In genomic region chr4:74365761-74366160, GRCh38 we compare ENCODE assay signal across 10 cellular contexts. TPM values are rescaled to one million over a fixed set of nuclear protein-coding genes. Genes with fewer than 3 reads are reported as not detected.
DNase-seq lines count a peak whose midpoint lies in the region; ATAC-seq, FAIRE-seq and TF ChIP-seq lines count a peak whose summit lies in the region.
"Had no signal": no experiment of that assay in that cellular context is flagged by ENCODE, and none has a peak within 500 bp of the region (broad histone marks: within the 10 kb centered on the region; RNA-seq: fewer than 3 reads in every experiment).

No MANE protein-coding gene starts in this region.

- peaks cover 43% of the 10 kb centered on the region for H3K79me2 ChIP-seq in keratinocyte (ENCODE audit: control insufficient read depth, insufficient read depth, low read length)

- H3K4me1 Mint-ChIP-seq in activated naive CD8-positive, alpha-beta T cell treated with anti-CD3 and anti-CD28 coated beads, Interleukin-2, amount 10 ng/mL, durations not matched to agents 7 days and 5 days: peaks cover 6% of the 10 kb centered on the region
- H3K4me1 Mint-ChIP-seq in activated naive CD8-positive, alpha-beta T cell treated with anti-CD3 and anti-CD28 coated beads, Interleukin-2, amount 50 U/mL, for 24 hours: peaks cover 11% of the 10 kb centered on the region
- H3K4me1 Mint-ChIP-seq in MCF 10A (ENCODE audit: insufficient read depth, unreplicated experiment) (peaks cover 26% of the 10 kb centered on the region), type B pancreatic cell (ENCODE audit: unreplicated experiment) (no peaks in the 10 kb centered on the region)
- H3K4me1 Mint-ChIP-seq in CD4-positive, alpha-beta T cell (ENCODE audit: low read depth): peaks cover 18% of the 10 kb centered on the region

- BruUV-seq in MCF 10A (replicated peaks; lab: Mats Ljungman, UMichigan): TSS peak; percentile 62

- DNase-seq in activated naive CD8-positive, alpha-beta T cell treated with anti-CD3 and anti-CD28 coated beads, Interleukin-2, amount 10 ng/mL, durations not matched to agents 7 days and 5 days: no peak
- no peak for DNase-seq in activated naive CD8-positive, alpha-beta T cell treated with anti-CD3 and anti-CD28 coated beads, Interleukin-2, amount 50 U/mL, for 24 hours
- peak; percentile 45 for DNase-seq in MCF 10A (ENCODE audit: unreplicated experiment)
- DNase-seq in keratinocyte (ENCODE audit: low read depth, low spot score): no peak
- DNase-seq in type B pancreatic cell (ENCODE audit: extremely low spot score, unreplicated experiment): no peak
- no peak for DNase-seq in CD4-positive, alpha-beta T cell

- peak overlapping the region; percentile 71 for H3K4me3 Mint-ChIP-seq in activated naive CD8-positive, alpha-beta T cell treated with anti-CD3 and anti-CD28 coated beads, Interleukin-2, amount 10 ng/mL, durations not matched to agents 7 days and 5 days
- H3K4me3 Mint-ChIP-seq in activated naive CD8-positive, alpha-beta T cell treated with anti-CD3 and anti-CD28 coated beads, Interleukin-2, amount 50 U/mL, for 24 hours: no peak overlapping the region
- peak overlapping the region; percentile 77 for H3K4me3 Mint-ChIP-seq in MCF 10A (ENCODE audit: unreplicated experiment)
- peak overlapping the region; percentile 89 for H3K4me3 Mint-ChIP-seq in type B pancreatic cell
- H3K4me3 Mint-ChIP-seq in CD4-positive, alpha-beta T cell: no peak overlapping the region

- no peaks in the 10 kb centered on the region for H3K9me3 Mint-ChIP-seq in activated naive CD8-positive, alpha-beta T cell treated with anti-CD3 and anti-CD28 coated beads, Interleukin-2, amount 10 ng/mL, durations not matched to agents 7 days and 5 days
- no peaks in the 10 kb centered on the region for H3K9me3 Mint-ChIP-seq in activated naive CD8-positive, alpha-beta T cell treated with anti-CD3 and anti-CD28 coated beads, Interleukin-2, amount 50 U/mL, for 24 hours
- H3K9me3 Mint-ChIP-seq in MCF 10A (ENCODE audit: unreplicated experiment) (no peaks in the 10 kb centered on the region), type B pancreatic cell (no peaks in the 10 kb centered on the region)
- H3K9me3 Mint-ChIP-seq in CD4-positive, alpha-beta T cell: no peaks in the 10 kb centered on the region

- POLR2A ChIA-PET in activated naive CD8-positive, alpha-beta T cell treated with anti-CD3 and anti-CD28 coated beads, Interleukin-2, amount 10 ng/mL, durations not matched to agents 7 days and 5 days (lab: Charles Lee): no interaction called here
- POLR2A ChIA-PET in MCF 10A (lab: Yijun Ruan, JAX): interaction anchor here (0.6 to 2.9 kb wide), 13 partner anchors 11 to 166 kb away, joined by 3 to 22 read pairs (median 4); partner anchors contain the start of genes AREG and EPGN
- POLR2A ChIA-PET in CD4-positive, alpha-beta T cell (lab: Charles Lee): no interaction called here

- H2AFZ ChIP-seq in keratinocyte (ENCODE audit: control insufficient read depth, low read length): peak overlapping the region; percentile 8

- peak overlapping the region; percentile 74 to 93 (median 81) for H3K4me3 ChIP-seq in keratinocyte (ENCODE audit: control insufficient read depth in 2 of 3, extremely low read depth in 1 of 3, insufficient read depth in 2 of 3, low read depth in 1 of 3, low read length in 3 of 3)
- H3K4me3 ChIP-seq: BLaER1 had no signal

- H4K20me1 ChIP-seq in keratinocyte (ENCODE audit: control insufficient read depth, extremely low read depth, insufficient read depth, low read length): no peaks in the 10 kb centered on the region
- H4K20me1 ChIP-seq: BLaER1 had no signal

- CTCF ChIA-PET in MCF 10A (lab: Yijun Ruan, JAX): interaction anchor here (0.7 to 1.1 kb wide), 5 partner anchors 47 to 166 kb away, joined by 3 to 4 read pairs (median 3); partner anchors contain the start of gene EPGN
- CTCF ChIA-PET in CD4-positive, alpha-beta T cell (lab: Charles Lee): no interaction called here

- peaks cover 36% of the 10 kb centered on the region for H3K4me1 ChIP-seq in keratinocyte (ENCODE audit: control insufficient read depth, extremely low read depth, insufficient read depth, low read length)
- H3K4me1 ChIP-seq: BLaER1 had no signal

- intact Hi-C loops in MCF 10A (cut with micrococcal nuclease): loop anchor here (1.0 kb wide), 1 partner anchor 9 kb away; no protein-coding TSS in a partner anchor
- intact Hi-C loops in CD4-positive, alpha-beta T cell (cut with DNase I, micrococcal nuclease): no loop called here

- ATAC-seq in activated naive CD8-positive, alpha-beta T cell treated with anti-CD3 and anti-CD28 coated beads, Interleukin-2, amount 10 ng/mL, durations not matched to agents 7 days and 5 days (ENCODE audit: low read depth): no peak
- no peak for ATAC-seq in activated naive CD8-positive, alpha-beta T cell treated with anti-CD3 and anti-CD28 coated beads, Interleukin-2, amount 50 U/mL, for 24 hours
- ATAC-seq in CD4-positive, alpha-beta T cell (ENCODE audit: poor library complexity): no peak
- ATAC-seq in GM19035 (IDR thresholded peaks at IDR 0.05; ENCODE audit: unreplicated experiment): no peak
- no peak for ATAC-seq in HG03045 (IDR thresholded peaks at IDR 0.05; ENCODE audit: unreplicated experiment)

- H3K9ac ChIP-seq in keratinocyte (ENCODE audit: control insufficient read depth, extremely low read depth, insufficient read depth, low read length): peak overlapping the region; percentile 85
- H3K9ac ChIP-seq: BLaER1 had no signal

- H3K27ac ChIP-seq in keratinocyte (ENCODE audit: control insufficient read depth, insufficient read depth, low read length): peak overlapping the region; percentile 87
- H3K27ac ChIP-seq in CD4-positive, alpha-beta T cell (ENCODE audit: low read depth, low read length): no peak overlapping the region
- H3K27ac ChIP-seq: BLaER1 had no signal

- FAIRE-seq in keratinocyte (lab: Jason Lieb, UNC): peak; percentile 46

- dilution Hi-C loops in keratinocyte (cut with MboI; ENCODE audit: extremely low pct_ligation_motif_present, low sequenced_read_pairs): no loop called here

- H3K9me1 ChIP-seq in keratinocyte (ENCODE audit: control insufficient read depth, extremely low read depth, insufficient read depth, low read length): peaks cover 2% of the 10 kb centered on the region

- peak overlapping the region; percentile 77 for H3K4me2 ChIP-seq in keratinocyte (ENCODE audit: control insufficient read depth, extremely low read depth, insufficient read depth, low read depth, low read length)
- H3K4me2 ChIP-seq: BLaER1 had no signal

- H3K27me3 ChIP-seq in keratinocyte (ENCODE audit: control insufficient read depth, extremely low read depth, insufficient read depth, low read length): no peaks in the 10 kb centered on the region
- peaks cover 48% of the 10 kb centered on the region for H3K27me3 ChIP-seq in CD4-positive, alpha-beta T cell (ENCODE audit: control insufficient read depth, insufficient read depth, low read length)
- H3K27me3 ChIP-seq: BLaER1 had no signal

- H3K27ac Mint-ChIP-seq in activated naive CD8-positive, alpha-beta T cell treated with anti-CD3 and anti-CD28 coated beads, Interleukin-2, amount 10 ng/mL, durations not matched to agents 7 days and 5 days: no peak overlapping the region
- no peak overlapping the region for H3K27ac Mint-ChIP-seq in activated naive CD8-positive, alpha-beta T cell treated with anti-CD3 and anti-CD28 coated beads, Interleukin-2, amount 50 U/mL, for 24 hours
- H3K27ac Mint-ChIP-seq in MCF 10A (ENCODE audit: low read depth, unreplicated experiment) (peak overlapping the region; percentile 59), type B pancreatic cell (no peak overlapping the region)
- no peak overlapping the region for H3K27ac Mint-ChIP-seq in CD4-positive, alpha-beta T cell

- TF ChIP-seq CTCF in MCF 10A (IDR thresholded peaks at IDR 0.05; ENCODE audit: unreplicated experiment) (no peak), keratinocyte (optimal IDR thresholded peaks at IDR 0.05 in 1 of 3, IDR thresholded peaks at IDR 0.05 in 1 of 3, conservative IDR thresholded peaks at IDR 0.05 in 1 of 3; ENCODE audit: extremely low read depth in 1 of 3, insufficient read depth in 2 of 3, low read length in 3 of 3) (no peak), type B pancreatic cell (conservative IDR thresholded peaks at IDR 0.05) (no peak)
- TF ChIP-seq CTCF in CD4-positive, alpha-beta T cell (IDR thresholded peaks at IDR 0.05): no peak

- H3K36me3 ChIP-seq in keratinocyte (ENCODE audit: control insufficient read depth in 2 of 2, extremely low read depth in 1 of 2, insufficient read depth in 2 of 2, low read length in 2 of 2): peaks cover 2 to 11% of the 10 kb centered on the region in 2 experiments
- H3K36me3 ChIP-seq: BLaER1 had no signal

- H3K27me3 Mint-ChIP-seq in activated naive CD8-positive, alpha-beta T cell treated with anti-CD3 and anti-CD28 coated beads, Interleukin-2, amount 10 ng/mL, durations not matched to agents 7 days and 5 days: peaks cover 42% of the 10 kb centered on the region
- peaks cover 36% of the 10 kb centered on the region for H3K27me3 Mint-ChIP-seq in activated naive CD8-positive, alpha-beta T cell treated with anti-CD3 and anti-CD28 coated beads, Interleukin-2, amount 50 U/mL, for 24 hours
- H3K27me3 Mint-ChIP-seq in MCF 10A (ENCODE audit: insufficient read depth, unreplicated experiment) (no peaks in the 10 kb centered on the region), type B pancreatic cell (peaks cover 53% of the 10 kb centered on the region)
- peaks cover 56% of the 10 kb centered on the region for H3K27me3 Mint-ChIP-seq in CD4-positive, alpha-beta T cell

- no peaks in the 10 kb centered on the region for H3K9me3 ChIP-seq in keratinocyte (ENCODE audit: control insufficient read depth, low read depth, low read length)
- no peaks in the 10 kb centered on the region for H3K9me3 ChIP-seq in CD4-positive, alpha-beta T cell (ENCODE audit: control insufficient read depth, low read length)
- H3K9me3 ChIP-seq: BLaER1 had no signal

- no peaks in the 10 kb centered on the region for H3K36me3 Mint-ChIP-seq in activated naive CD8-positive, alpha-beta T cell treated with anti-CD3 and anti-CD28 coated beads, Interleukin-2, amount 10 ng/mL, durations not matched to agents 7 days and 5 days
- H3K36me3 Mint-ChIP-seq in activated naive CD8-positive, alpha-beta T cell treated with anti-CD3 and anti-CD28 coated beads, Interleukin-2, amount 50 U/mL, for 24 hours (ENCODE audit: low read depth): no peaks in the 10 kb centered on the region
- H3K36me3 Mint-ChIP-seq in MCF 10A (ENCODE audit: insufficient read depth, unreplicated experiment) (no peaks in the 10 kb centered on the region), type B pancreatic cell (no peaks in the 10 kb centered on the region)
- no peaks in the 10 kb centered on the region for H3K36me3 Mint-ChIP-seq in CD4-positive, alpha-beta T cell (ENCODE audit: low read depth)

RNA-seq across cellular contexts. Expression of gene EREG, which starts 0.8 kb away (rescaled TPM):
- not detected for total RNA-seq in activated naive CD8-positive, alpha-beta T cell treated with anti-CD3 and anti-CD28 coated beads, Interleukin-2, amount 10 ng/mL, durations not matched to agents 7 days and 5 days
- total RNA-seq in MCF 10A (2022) (28.3 and 34.0 TPM in 2 replicates), type B pancreatic cell (ENCODE audit: low replicate concordance) (3.1 and 4.4 TPM in 2 replicates)
- polyA plus RNA-seq in keratinocyte: 19.9 to 38.7 TPM (median 29.2 TPM) in 3 replicates
- 12.5 TPM for polyA plus RNA-seq in keratinocyte (2011; ENCODE audit: low read depth)
- 13.9 and 23.6 TPM in 2 replicates for polyA plus RNA-seq in keratinocyte (2011; cell fraction: cytosol; rRNA removed)
- polyA plus RNA-seq in keratinocyte (2011; cell fraction: nucleus; rRNA removed): 57.1 and 57.5 TPM in 2 replicates
- polyA plus RNA-seq in keratinocyte (2012; ENCODE audit: low replicate concordance): 19.2 and 21.3 TPM in 2 replicates
- 13.3 to 33.3 TPM (median 18.3 TPM) in 3 replicates for polyA minus RNA-seq in keratinocyte
- polyA minus RNA-seq in keratinocyte (2011; cell fraction: cytosol; rRNA and poly(A)+ RNA removed): 31.1 TPM
- polyA minus RNA-seq in keratinocyte (2011; cell fraction: nucleus; rRNA and poly(A)+ RNA removed): 45.7 and 84.9 TPM in 2 replicates
- total RNA-seq in CD4-positive, alpha-beta T cell: under 1 TPM; 0.58 to 0.59 TPM
- total RNA-seq: SK-MEL-5 had no signal

RNA-seq across cellular contexts. Expression of gene EPGN, which starts 57.5 kb away (rescaled TPM):
- total RNA-seq in activated naive CD8-positive, alpha-beta T cell treated with anti-CD3 and anti-CD28 coated beads, Interleukin-2, amount 10 ng/mL, durations not matched to agents 7 days and 5 days: not detected
- total RNA-seq in MCF 10A (2022) (96.9 and 129 TPM in 2 replicates), type B pancreatic cell (ENCODE audit: low replicate concordance) (2.4 and 16.6 TPM in 2 replicates)
- polyA plus RNA-seq in keratinocyte: 212 to 506 TPM (median 330 TPM) in 3 replicates
- 78.9 TPM for polyA plus RNA-seq in keratinocyte (2011; ENCODE audit: low read depth)
- polyA plus RNA-seq in keratinocyte (2011; cell fraction: cytosol; rRNA removed): 255 and 468 TPM in 2 replicates
- 510 and 522 TPM in 2 replicates for polyA plus RNA-seq in keratinocyte (2011; cell fraction: nucleus; rRNA removed)
- 163 and 164 TPM in 2 replicates for polyA plus RNA-seq in keratinocyte (2012; ENCODE audit: low replicate concordance)
- polyA minus RNA-seq in keratinocyte: 143 to 411 TPM (median 318 TPM) in 3 replicates
- 253 TPM for polyA minus RNA-seq in keratinocyte (2011; cell fraction: cytosol; rRNA and poly(A)+ RNA removed)
- 338 and 667 TPM in 2 replicates for polyA minus RNA-seq in keratinocyte (2011; cell fraction: nucleus; rRNA and poly(A)+ RNA removed)
- total RNA-seq in CD4-positive, alpha-beta T cell: 1 to 10 TPM; 3.7 to 5.9 TPM
- total RNA-seq: SK-MEL-5 had no signal

Comparison
In these comparisons a context has a peak if more than half of its experiments do, and no peak if none do; other contexts are left out.
1. H3K4me3 Mint-ChIP-seq: peak in activated naive CD8-positive, alpha-beta T cell treated with anti-CD3 and anti-CD28 coated beads, Interleukin-2, amount 10 ng/mL, durations not matched to agents 7 days and 5 days (single experiment), MCF 10A (single experiment) and type B pancreatic cell (single experiment); none in activated naive CD8-positive, alpha-beta T cell treated with anti-CD3 and anti-CD28 coated beads, Interleukin-2, amount 50 U/mL, for 24 hours (single experiment) and CD4-positive, alpha-beta T cell (single experiment).